Comparison of ENCODE assay signal across 19 cellular contexts in genomic region chr3:142604940-142605339, GRCh38.
"Had no signal": no experiment of that assay in that cellular context is flagged by ENCODE, and none has a peak within 500 bp of the region (broad histone marks: within the 10 kb centered on the region; RNA-seq: fewer than 3 reads in every experiment).

No MANE protein-coding gene starts in this region.

- H3K36me3 ChIP-seq: adrenal gland, gastrocnemius medialis, heart left ventricle, neural progenitor cell, sigmoid colon, thoracic aorta, WERI-Rb-1 had no signal

- H3K27me3 ChIP-seq: adrenal gland, gastrocnemius medialis, heart left ventricle, neural progenitor cell, sigmoid colon had no signal

- H2AFZ ChIP-seq: neural progenitor cell had no signal

- H3K27me3 Mint-ChIP-seq: activated CD4-positive, alpha-beta memory T cell treated with anti-CD3 and anti-CD28 coated beads, Interleukin-2, amount 10 ng/mL, durations not matched to agents 7 days and 5 days; activated naive CD4-positive, alpha-beta T cell treated with anti-CD3 and anti-CD28 coated beads, Interleukin-2, amount 50 U/mL, for 24 hours; naive B cell had no signal

- H3K4me3 ChIP-seq: adrenal gland, gastrocnemius medialis, heart left ventricle, lung, neural progenitor cell, sigmoid colon, thoracic aorta had no signal

- H3K4me2 ChIP-seq: neural progenitor cell had no signal

- H3K4me3 Mint-ChIP-seq: activated CD4-positive, alpha-beta memory T cell treated with anti-CD3 and anti-CD28 coated beads, Interleukin-2, amount 10 ng/mL, durations not matched to agents 7 days and 5 days; activated naive CD4-positive, alpha-beta T cell treated with anti-CD3 and anti-CD28 coated beads, Interleukin-2, amount 50 U/mL, for 24 hours; endodermal cell; naive B cell; neural progenitor cell had no signal

- H3K27ac Mint-ChIP-seq: activated CD4-positive, alpha-beta memory T cell treated with anti-CD3 and anti-CD28 coated beads, Interleukin-2, amount 10 ng/mL, durations not matched to agents 7 days and 5 days; activated naive CD4-positive, alpha-beta T cell treated with anti-CD3 and anti-CD28 coated beads, Interleukin-2, amount 50 U/mL, for 24 hours; endodermal cell; naive B cell; neural progenitor cell had no signal

- H3K9ac ChIP-seq: neural progenitor cell had no signal

- H3K36me3 Mint-ChIP-seq: activated naive CD4-positive, alpha-beta T cell treated with anti-CD3 and anti-CD28 coated beads, Interleukin-2, amount 50 U/mL, for 24 hours; naive B cell had no signal

- H3K4me1 ChIP-seq: adrenal gland, gastrocnemius medialis, heart left ventricle, neural progenitor cell, sigmoid colon had no signal

- ATAC-seq: gastrocnemius medialis, heart left ventricle, left cardiac atrium had no signal

- DNase-seq: activated CD4-positive, alpha-beta memory T cell treated with anti-CD3 and anti-CD28 coated beads, Interleukin-2, amount 10 ng/mL, durations not matched to agents 7 days and 5 days; activated CD4-positive, alpha-beta T cell treated with anti-CD3 and anti-CD28 coated beads for 4 hours; activated effector memory CD4-positive, alpha-beta T cell treated with anti-CD3 and anti-CD28 coated beads, Interleukin-2, amount 50 U/mL, for 16 hours; activated T-cell treated with anti-CD3 and anti-CD28 coated beads, Interleukin-2, amount 50 U/mL, for 48 hours; adrenal gland; endodermal cell; gastrocnemius medialis; heart left ventricle; left cardiac atrium; midbrain; naive B cell; sigmoid colon; stimulated activated CD4-positive, alpha-beta T cell treated with anti-CD3 and anti-CD28 coated beads, Interleukin-12 subunit alpha, Interleukin-12 subunit beta, amount 100 ng/mL, for 4 hours; stimulated activated CD4-positive, alpha-beta T cell treated with anti-CD3 and anti-CD28 coated beads, Interleukin-2, amount 100 ng/mL, for 24 hours; WERI-Rb-1 had no signal

- H3K9me3 ChIP-seq: adrenal gland, gastrocnemius medialis, heart left ventricle, sigmoid colon, thoracic aorta had no signal

- H3K4me1 Mint-ChIP-seq: activated CD4-positive, alpha-beta memory T cell treated with anti-CD3 and anti-CD28 coated beads, Interleukin-2, amount 10 ng/mL, durations not matched to agents 7 days and 5 days; activated naive CD4-positive, alpha-beta T cell treated with anti-CD3 and anti-CD28 coated beads, Interleukin-2, amount 50 U/mL, for 24 hours; endodermal cell; naive B cell; neural progenitor cell had no signal

- H3K9me3 Mint-ChIP-seq: activated CD4-positive, alpha-beta memory T cell treated with anti-CD3 and anti-CD28 coated beads, Interleukin-2, amount 10 ng/mL, durations not matched to agents 7 days and 5 days; activated naive CD4-positive, alpha-beta T cell treated with anti-CD3 and anti-CD28 coated beads, Interleukin-2, amount 50 U/mL, for 24 hours; endodermal cell; naive B cell; neural progenitor cell had no signal

- H3K27ac ChIP-seq: adrenal gland, gastrocnemius medialis, heart left ventricle, neural progenitor cell, sigmoid colon, thoracic aorta, WERI-Rb-1 had no signal
